ENCODE assay signal across 33 cellular contexts in the genomic region with DNA sequence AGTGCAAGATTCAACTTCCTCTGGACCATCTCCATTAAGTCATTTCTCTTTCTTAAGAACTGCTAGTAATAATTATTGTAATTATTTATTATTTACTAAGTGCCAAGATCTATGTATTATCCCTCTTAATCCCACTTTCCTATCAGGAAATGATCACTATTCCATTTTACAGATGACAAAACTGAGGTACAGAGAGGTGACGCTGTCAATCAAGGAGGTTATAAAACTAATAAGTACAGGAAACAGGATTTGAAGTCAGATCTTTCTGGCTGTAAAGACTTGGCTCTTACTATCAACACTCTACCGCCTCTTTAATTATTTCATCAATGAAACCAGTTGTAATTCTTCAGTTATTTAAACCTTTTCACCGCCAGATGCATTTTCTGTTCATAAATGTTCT.
"Had no signal": no experiment of that assay in that cellular context is flagged by ENCODE, and none has a peak within 500 bp of the region (broad histone marks: within the 10 kb centered on the region; RNA-seq: fewer than 3 reads in every experiment).

No MANE protein-coding gene starts in this region.

- DNase-seq: activated effector memory CD4-positive, alpha-beta T cell treated with anti-CD3 and anti-CD28 coated beads, Interleukin-2, amount 50 U/mL, for 16 hours; activated effector memory CD4-positive, alpha-beta T cell treated with Interleukin-2 at 50 U/mL for 16 hours; activated gamma-delta T cell; activated gamma-delta T cell treated with Interleukin-2 at 50 U/mL for 16 hours; activated naive CD4-positive, alpha-beta T cell; activated naive CD4-positive, alpha-beta T cell treated with anti-CD3 and anti-CD28 coated beads for 36 hours; activated naive CD4-positive, alpha-beta T cell treated with anti-CD3 and anti-CD28 coated beads, Interleukin-2, amount 10 ng/mL, durations not matched to agents 7 days and 5 days; activated naive CD4-positive, alpha-beta T cell treated with anti-CD3 and anti-CD28 coated beads, Interleukin-2, amount 50 U/mL, for 16 hours; activated naive CD4-positive, alpha-beta T cell treated with Interleukin-2 at 50 U/mL for 16 hours; activated naive CD8-positive, alpha-beta T cell treated with anti-CD3 and anti-CD28 coated beads for 36 hours; activated naive CD8-positive, alpha-beta T cell treated with anti-CD3 and anti-CD28 coated beads, Interleukin-2, amount 10 ng/mL, durations not matched to agents 7 days and 5 days; activated naive CD8-positive, alpha-beta T cell treated with anti-CD3 and anti-CD28 coated beads, Interleukin-2, amount 50 U/mL, for 24 hours; activated T-cell treated with anti-CD3 and anti-CD28 coated beads, Interleukin-2, amount 50 U/mL, for 24 hours; activated T-cell treated with anti-CD3 and anti-CD28 coated beads, Interleukin-2, amount 50 U/mL, for 4 hours; activated T-cell treated with anti-CD3 and anti-CD28 coated beads, Interleukin-2, amount 50 U/mL, for 48 hours; activated T-cell treated with anti-CD3 and anti-CD28 coated beads, Interleukin-2, amount 50 U/mL, for 72 hours; adrenal gland; amniotic stem cell; amygdala; anterior cingulate cortex; aorta; body of pancreas; brain microvascular endothelial cell; caudate nucleus; central memory CD4-positive, alpha-beta T cell; cerebellar nuclear complex had no signal

- H3K36me3 ChIP-seq: adrenal gland, ascending aorta, brain microvascular endothelial cell, breast epithelium, cardiac muscle cell had no signal

- H3K27ac ChIP-seq: adrenal gland, ascending aorta, body of pancreas, brain microvascular endothelial cell, cardiac muscle cell had no signal

- H3K4me3 ChIP-seq: adrenal gland, ascending aorta, body of pancreas, breast epithelium, cardiac muscle cell had no signal

- FAIRE-seq: astrocyte, bronchial epithelial cell had no signal

- H3K4me1 ChIP-seq: ascending aorta, breast epithelium had no signal

- ATAC-seq: activated naive CD4-positive, alpha-beta T cell treated with anti-CD3 and anti-CD28 coated beads, Interleukin-2, amount 50 U/mL, for 72 hours; activated naive CD8-positive, alpha-beta T cell treated with anti-CD3 and anti-CD28 coated beads, Interleukin-2, amount 50 U/mL, for 24 hours; activated T-cell treated with anti-CD3 and anti-CD28 coated beads, Interleukin-2, amount 50 U/mL, for 4 hours; activated T-helper 17 cell treated with anti-CD3 and anti-CD28 coated beads, Interleukin-2, amount 50 U/mL, for 72 hours; body of pancreas had no signal

- H3K27me3 ChIP-seq: adrenal gland, ascending aorta, body of pancreas, brain microvascular endothelial cell, breast epithelium, cardiac muscle cell had no signal

- H3K9me3 ChIP-seq: adrenal gland, body of pancreas, breast epithelium had no signal
